In genomic region chr1:47703161-47703825, GRCh38 we compare ENCODE assay signal across 21 cellular contexts.
DNase-seq lines count a peak whose midpoint lies in the region; ATAC-seq and TF ChIP-seq lines count a peak whose summit lies in the region.
"Had no signal": no experiment of that assay in that cellular context is flagged by ENCODE, and none has a peak within 500 bp of the region (broad histone marks: within the 10 kb centered on the region; RNA-seq: fewer than 3 reads in every experiment).

No MANE protein-coding gene starts in this region.

- no peak overlapping the region for H2AFZ ChIP-seq in fibroblast of lung (ENCODE audit: low read length)

- no peak overlapping the region for H3K4me3 ChIP-seq in fibroblast of lung (replicated peaks in 1 of 4; ENCODE audit: control extremely low read depth in 1 of 4, insufficient read depth in 1 of 4, low read depth in 3 of 4, low read length in 4 of 4)
- no peak overlapping the region for H3K4me3 ChIP-seq in prostate gland
- H3K4me3 ChIP-seq in esophagus squamous epithelium, result no peak overlapping the region
- H3K4me3 ChIP-seq: A549, heart left ventricle, lung, pancreas had no signal

- TF ChIP-seq CTCF in fibroblast of lung (conservative IDR thresholded peaks at IDR 0.05 in 1 of 2, IDR thresholded peaks at IDR 0.05 in 1 of 2; ENCODE audit: low read depth in 1 of 2, low read length in 2 of 2) (no peak), prostate gland (IDR thresholded peaks at IDR 0.05) (no peak), esophagus squamous epithelium (IDR thresholded peaks at IDR 0.05) (no peak), GM13976 (IDR thresholded peaks at IDR 0.05; ENCODE audit: borderline replicate concordance, control extremely low read depth, extremely low read depth, insufficient read depth, missing control alignments) (no peak)

- ATAC-seq in HG03442 (IDR thresholded peaks at IDR 0.05; ENCODE audit: unreplicated experiment), result no peak
- ATAC-seq: heart left ventricle; pancreas; stimulated activated naive CD8-positive, alpha-beta T cell treated with anti-CD3 and anti-CD28 coated beads, Interleukin-15, Interleukin-2, amounts not matched to agents 100 U/mL and 50 U/mL, for 24 hours; T-helper 17 cell had no signal

- intact Hi-C loops in prostate gland (cut with DNase I), result loop anchor here (2.0 to 5.0 kb wide), 3 partner anchors 16 to 196 kb away; no protein-coding TSS in a partner anchor
- intact Hi-C loops in esophagus squamous epithelium (cut with DNase I), result no loop called here

- H3K9me3 ChIP-seq in fibroblast of lung (ENCODE audit: control insufficient read depth, insufficient read depth, low read depth, low read length) (no peaks in the 10 kb centered on the region), prostate gland (no peaks in the 10 kb centered on the region), esophagus squamous epithelium (no peaks in the 10 kb centered on the region)
- H3K9me3 ChIP-seq: A549, heart left ventricle, pancreas had no signal

- no peaks in the 10 kb centered on the region for H3K79me2 ChIP-seq in fibroblast of lung (ENCODE audit: control insufficient read depth, insufficient read depth, low read length)

- no peaks in the 10 kb centered on the region for H3K36me3 ChIP-seq in fibroblast of lung (ENCODE audit: control insufficient read depth, insufficient read depth, low read length)
- H3K36me3 ChIP-seq in prostate gland, result no peaks in the 10 kb centered on the region
- no peaks in the 10 kb centered on the region for H3K36me3 ChIP-seq in esophagus squamous epithelium
- H3K36me3 ChIP-seq: heart left ventricle, pancreas had no signal

- H4K20me1 ChIP-seq in fibroblast of lung (ENCODE audit: control insufficient read depth, extremely low read depth, insufficient read depth, low read length), result no peaks in the 10 kb centered on the region

- H3K4me2 ChIP-seq in fibroblast of lung (ENCODE audit: extremely low read depth, insufficient read depth, low read length), result peak overlapping the region; percentile 59
- H3K4me2 ChIP-seq: A549 had no signal

- H3K27ac ChIP-seq in fibroblast of lung (ENCODE audit: insufficient read depth, low read length) (no peak overlapping the region), prostate gland (no peak overlapping the region), esophagus squamous epithelium (peak overlapping the region in 2 of 4 donors; percentile 9 to 46)
- H3K27ac ChIP-seq: A549, heart left ventricle, pancreas, VCaP had no signal

- no peaks in the 10 kb centered on the region for H3K4me1 ChIP-seq in fibroblast of lung (ENCODE audit: control insufficient read depth, extremely low read depth, insufficient read depth, low read length)
- no peaks in the 10 kb centered on the region for H3K4me1 ChIP-seq in prostate gland (replicated peaks)
- H3K4me1 ChIP-seq in esophagus squamous epithelium, result peaks cover 0 to 31% (median 0%) of the 10 kb centered on the region in 3 donors
- H3K4me1 ChIP-seq: A549, pancreas had no signal

- DNase-seq in A172 (ENCODE audit: low spot score) (peak; percentile 24), NCI-H2227 (lab: John Stamatoyannopoulos, UW; ENCODE audit: unreplicated experiment) (peak; percentile 36), fibroblast of lung (ENCODE audit: low read depth in 2 of 2) (peak in 1 of 2 donors; percentile 14), prostate gland (ENCODE audit: low spot score) (peak; percentile 49), esophagus squamous epithelium (lab: John Stamatoyannopoulos, UW) (no peak), activated gamma-delta T cell treated with Interleukin-2 at 50 U/mL for 16 hours (no peak), GM13976 (ENCODE audit: low spot score) (no peak)
- DNase-seq: activated CD4-positive, alpha-beta T cell treated with anti-CD3 and anti-CD28 coated beads, Interleukin-2, amount 50 U/mL, for 1 hour; DMS53; effector CD4-positive, alpha-beta T cell; heart left ventricle; KG1; NCI-H2107; pancreas; stimulated activated CD4-positive, alpha-beta T cell treated with anti-CD3 and anti-CD28 coated beads, Interleukin-2, amount 100 ng/mL, for 24 hours; stimulated activated naive CD8-positive, alpha-beta T cell treated with anti-CD3 and anti-CD28 coated beads, Interleukin-15, Interleukin-2, amounts not matched to agents 100 U/mL and 50 U/mL, for 24 hours; T-helper 17 cell had no signal

- no peak for TF ChIP-seq POLR2A in prostate gland (IDR thresholded peaks at IDR 0.05)
- no peak for TF ChIP-seq POLR2A in esophagus squamous epithelium (IDR thresholded peaks at IDR 0.05)

- WGBS in prostate gland, result 30% methylated on average over 9 of the region's 9 CpGs
- 41 to 43% methylated on average over 1 to 6 of the region's 9 CpGs for WGBS in esophagus squamous epithelium, 2 donors

- in situ Hi-C loops in GM13976 (cut with MboI; ENCODE audit: low sequenced_read_pairs, unreplicated experiment), result loop anchor here (10.0 to 25.0 kb wide), 2 partner anchors 258 to 516 kb away; partner anchors contain the start of gene PDZK1IP1

- H3K27me3 ChIP-seq in fibroblast of lung (ENCODE audit: control insufficient read depth, insufficient read depth, low read length), result peaks cover 4% of the 10 kb centered on the region
- no peaks in the 10 kb centered on the region for H3K27me3 ChIP-seq in prostate gland (replicated peaks; ENCODE audit: insufficient read depth)
- H3K27me3 ChIP-seq in esophagus squamous epithelium, result peaks cover 0 to 38% (median 6%) of the 10 kb centered on the region in 4 donors

- H3K9ac ChIP-seq in fibroblast of lung (ENCODE audit: insufficient read depth, low read length), result no peak overlapping the region

Comparison
In these comparisons a context has a peak if more than half of its experiments do, and no peak if none do; other contexts are left out.
1. DNase-seq: peak in A172 (single experiment), NCI-H2227 (single experiment) and prostate gland (single experiment); none in esophagus squamous epithelium (single experiment), activated gamma-delta T cell treated with Interleukin-2 at 50 U/mL for 16 hours (single experiment) and GM13976 (single experiment).